ENCODE assay signal across 8 cellular contexts in genomic region chr11:73242291-73243092, GRCh38. TPM values are rescaled to one million over a fixed set of nuclear protein-coding genes. Genes with fewer than 3 reads are reported as not detected.
DNase-seq lines count a peak whose midpoint lies in the region; ATAC-seq and TF ChIP-seq lines count a peak whose summit lies in the region.

No MANE protein-coding gene starts in this region.

- H3K27ac Mint-ChIP-seq in activated T-cell treated with anti-CD3 and anti-CD28 coated beads, Interleukin-2, amount 50 U/mL, for 72 hours, result no peak overlapping the region
- H3K27ac Mint-ChIP-seq in nephron progenitor cell, result no peak overlapping the region
- peak overlapping the region; percentile 83 for H3K27ac Mint-ChIP-seq in stimulated activated naive B cell treated with anti-CD40 and anti-IgM and Interleukin-4, amounts not matched to agents 10 μg/mL and 1 μg/mL and 100 μg/mL, for 72 hours

- no peaks in the 10 kb centered on the region for H3K27me3 Mint-ChIP-seq in activated T-cell treated with anti-CD3 and anti-CD28 coated beads, Interleukin-2, amount 50 U/mL, for 72 hours (ENCODE audit: low read depth)
- H3K27me3 Mint-ChIP-seq in nephron progenitor cell (ENCODE audit: low read depth, poor library complexity), result peaks cover 14% of the 10 kb centered on the region
- H3K27me3 Mint-ChIP-seq in stimulated activated naive B cell treated with anti-CD40 and anti-IgM and Interleukin-4, amounts not matched to agents 10 μg/mL and 1 μg/mL and 100 μg/mL, for 72 hours, result peaks cover 3 to 6% of the 10 kb centered on the region in 2 donors

- H3K4me1 Mint-ChIP-seq in activated T-cell treated with anti-CD3 and anti-CD28 coated beads, Interleukin-2, amount 50 U/mL, for 72 hours (ENCODE audit: low read depth), result no peaks in the 10 kb centered on the region
- H3K4me1 Mint-ChIP-seq in nephron progenitor cell, result peaks cover 44% of the 10 kb centered on the region
- peaks cover 6 to 27% of the 10 kb centered on the region in 2 donors for H3K4me1 Mint-ChIP-seq in stimulated activated naive B cell treated with anti-CD40 and anti-IgM and Interleukin-4, amounts not matched to agents 10 μg/mL and 1 μg/mL and 100 μg/mL, for 72 hours

- H3K4me3 Mint-ChIP-seq in activated T-cell treated with anti-CD3 and anti-CD28 coated beads, Interleukin-2, amount 50 U/mL, for 72 hours, result peak overlapping the region; percentile 23 to 54
- peak overlapping the region; percentile 75 for H3K4me3 Mint-ChIP-seq in nephron progenitor cell
- peak overlapping the region; percentile 50 to 66 for H3K4me3 Mint-ChIP-seq in stimulated activated naive B cell treated with anti-CD40 and anti-IgM and Interleukin-4, amounts not matched to agents 10 μg/mL and 1 μg/mL and 100 μg/mL, for 72 hours

- H3K79me2 ChIP-seq in PC-3 (ENCODE audit: low read length), result peaks cover 5% of the 10 kb centered on the region; the same call in 1 of the 2 replicates

- H3K27ac ChIP-seq in HUES6 (ENCODE audit: low read depth, low read length) (no peak overlapping the region), PC-3 (ENCODE audit: low read length) (no peak overlapping the region)

- no peaks in the 10 kb centered on the region for H4K20me1 ChIP-seq in PC-3 (ENCODE audit: low read length)

- H3K36me3 Mint-ChIP-seq in activated T-cell treated with anti-CD3 and anti-CD28 coated beads, Interleukin-2, amount 50 U/mL, for 72 hours (ENCODE audit: insufficient read depth in 2 of 2), result no peaks in the 10 kb centered on the region
- H3K36me3 Mint-ChIP-seq in nephron progenitor cell (ENCODE audit: low read depth), result no peaks in the 10 kb centered on the region
- H3K36me3 Mint-ChIP-seq in stimulated activated naive B cell treated with anti-CD40 and anti-IgM and Interleukin-4, amounts not matched to agents 10 μg/mL and 1 μg/mL and 100 μg/mL, for 72 hours, result no peaks in the 10 kb centered on the region

- POLR2A ChIA-PET in PC-3 (lab: Charles Lee; ENCODE audit: unreplicated experiment), result interaction anchor here (0.6 kb wide), 1 partner anchor 110 kb away, joined by 4 read pairs; no protein-coding TSS in a partner anchor

- CTCF ChIA-PET in PC-3 (lab: Charles Lee), result interaction anchor here (0.6 to 1.2 kb wide), 3 partner anchors 30 to 109 kb away, joined by 3 to 6 read pairs (median 5); no protein-coding TSS in a partner anchor

- no peaks in the 10 kb centered on the region for H3K9me2 ChIP-seq in PC-3 (replicated peaks; ENCODE audit: low read length)

- H3K9ac ChIP-seq in HUES6 (ENCODE audit: low read length), result no peak overlapping the region
- no peak overlapping the region for H3K9ac ChIP-seq in PC-3 (ENCODE audit: low read length)

- TF ChIP-seq CTCF in PC-3 (conservative IDR thresholded peaks at IDR 0.05; ENCODE audit: low read depth, low read length), result peak; percentile 95
- peak; percentile 98 for TF ChIP-seq CTCF in fibroblast of the aortic adventitia (IDR thresholded peaks at IDR 0.05; ENCODE audit: insufficient read depth, low read length)
- peak; percentile 93 for TF ChIP-seq CTCF in nephron progenitor cell (IDR thresholded peaks at IDR 0.05)

- H3K27me3 ChIP-seq in HUES6 (ENCODE audit: control insufficient read depth, insufficient read depth, low read length), result no peaks in the 10 kb centered on the region
- no peaks in the 10 kb centered on the region for H3K27me3 ChIP-seq in PC-3 (ENCODE audit: low read length)

- DNase-seq in activated gamma-delta T cell treated with Interleukin-2 at 50 U/mL for 16 hours (peak; percentile 67), activated gamma-delta T cell (lab: John Stamatoyannopoulos, UW) (no peak), PC-3 (peak; percentile 74), fibroblast of the aortic adventitia (ENCODE audit: low read depth) (peak; percentile 79), nephron progenitor cell (peak; percentile 90)
- peak; percentile 77 to 85 for DNase-seq in activated T-cell treated with anti-CD3 and anti-CD28 coated beads, Interleukin-2, amount 50 U/mL, for 72 hours
- DNase-seq in stimulated activated naive B cell treated with anti-CD40 and anti-IgM and Interleukin-4, amounts not matched to agents 10 μg/mL and 1 μg/mL and 100 μg/mL, for 72 hours, result peak; percentile 69

- peaks cover 3% of the 10 kb centered on the region for H3F3A ChIP-seq in PC-3 (ENCODE audit: low read length, unreplicated experiment)

- no peaks in the 10 kb centered on the region for H3K36me3 ChIP-seq in HUES6 (ENCODE audit: control insufficient read depth, insufficient read depth, low read length)
- H3K36me3 ChIP-seq in PC-3 (ENCODE audit: low read depth, low read length), result peaks cover 13% of the 10 kb centered on the region

- peak; percentile 73 for ATAC-seq in PC-3
- ATAC-seq in activated T-cell treated with anti-CD3 and anti-CD28 coated beads, Interleukin-2, amount 50 U/mL, for 72 hours (replicated peaks in 1 of 2), result peak; percentile 87 to 89
- ATAC-seq in stimulated activated naive B cell treated with anti-CD40 and anti-IgM and Interleukin-4, amounts not matched to agents 10 μg/mL and 1 μg/mL and 100 μg/mL, for 72 hours (replicated peaks), result peak; percentile 94 to 95

- H3K4me3 ChIP-seq in HUES6 (ENCODE audit: low read depth, low read length) (peak overlapping the region; percentile 55), PC-3 (ENCODE audit: low read length) (no peak overlapping the region), fibroblast of the aortic adventitia (ENCODE audit: low read depth, low read length) (no peak overlapping the region)

- BruUV-seq in PC-3 (replicated peaks; lab: Mats Ljungman, UMichigan), result no TSS peak

- H3K4me2 ChIP-seq in PC-3 (ENCODE audit: low read length), result no peak overlapping the region

- no peaks in the 10 kb centered on the region for H3K9me3 Mint-ChIP-seq in activated T-cell treated with anti-CD3 and anti-CD28 coated beads, Interleukin-2, amount 50 U/mL, for 72 hours
- H3K9me3 Mint-ChIP-seq in nephron progenitor cell, result no peaks in the 10 kb centered on the region
- H3K9me3 Mint-ChIP-seq in stimulated activated naive B cell treated with anti-CD40 and anti-IgM and Interleukin-4, amounts not matched to agents 10 μg/mL and 1 μg/mL and 100 μg/mL, for 72 hours, result no peaks in the 10 kb centered on the region

- no peaks in the 10 kb centered on the region for H3K9me3 ChIP-seq in HUES6 (ENCODE audit: control insufficient read depth, insufficient read depth, low read depth, low read length)
- no peaks in the 10 kb centered on the region for H3K9me3 ChIP-seq in PC-3 (ENCODE audit: low read length)

- peak overlapping the region; percentile 29 for H2AFZ ChIP-seq in PC-3 (ENCODE audit: low read length)

- H3K4me1 ChIP-seq in HUES6 (ENCODE audit: control insufficient read depth, insufficient read depth, low read length) (peaks cover 10% of the 10 kb centered on the region), PC-3 (ENCODE audit: insufficient read depth, low read length) (peaks cover 22% of the 10 kb centered on the region)

- intact Hi-C loops in PC-3 (cut with micrococcal nuclease), result loop anchor here (1.0 to 5.0 kb wide), 2 partner anchors 57 to 320 kb away; no protein-coding TSS in a partner anchor

RNA-seq across cellular contexts. Expression of gene P2RY2, which starts 24.4 kb away (rescaled TPM):
- 54.8 and 72.9 TPM in 2 replicates for total RNA-seq in PC-3 (2014; rRNA removed)
- not detected for total RNA-seq in activated T-cell treated with anti-CD3 and anti-CD28 coated beads, Interleukin-2, amount 50 U/mL, for 72 hours
- total RNA-seq in fibroblast of the aortic adventitia (ENCODE audit: low replicate concordance), result 0.18 TPM in 1 of 2 replicates, not detected in the other

RNA-seq across cellular contexts. Expression of gene P2RY6, which starts 29.6 kb away (rescaled TPM):
- total RNA-seq in PC-3 (2014; rRNA removed) (1.6 and 2.0 TPM in 2 replicates), fibroblast of the aortic adventitia (ENCODE audit: low replicate concordance) (1.2 TPM in 1 of 2 replicates, not detected in the other)
- total RNA-seq in activated T-cell treated with anti-CD3 and anti-CD28 coated beads, Interleukin-2, amount 50 U/mL, for 72 hours, result not detected

Comparison
In these comparisons a context has a peak if more than half of its experiments do, and no peak if none do; other contexts are left out.
1. RNA of gene P2RY2, which starts 24.4 kb away (total RNA-seq): 54.8 to 72.9 TPM in PC-3; 0.18 TPM in fibroblast of the aortic adventitia and not detected in activated T-cell treated with anti-CD3 and anti-CD28 coated beads, Interleukin-2, amount 50 U/mL, for 72 hours; every median in the first group is over 10 times any median in the second.
2. Peak in every context shown above with its lines, with median percentiles within 50 percentile points of each other: ATAC-seq, CTCF ChIP-seq and H3K4me3 Mint-ChIP-seq.